ENCODE assay signal across 27 cellular contexts in the genomic region with DNA sequence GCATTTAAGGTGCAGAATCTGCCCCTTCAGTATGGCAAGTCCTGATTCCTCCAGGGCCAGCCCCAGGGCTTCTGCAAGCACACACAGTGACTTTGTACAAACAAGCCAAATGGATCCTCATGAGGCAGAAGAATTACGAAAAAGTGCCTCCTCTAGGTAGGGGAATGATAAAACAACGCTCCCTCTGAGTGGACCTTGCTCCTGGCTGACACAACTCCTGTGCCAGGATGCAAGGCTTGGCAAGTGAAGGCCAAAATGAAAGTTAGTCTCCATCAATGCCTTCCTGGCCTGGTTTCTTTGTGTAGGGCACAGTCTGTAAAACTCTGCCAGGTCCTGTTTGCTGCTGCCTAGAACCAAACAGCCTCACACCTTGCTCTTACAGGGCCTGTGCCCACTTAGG.
"Had no signal": no experiment of that assay in that cellular context is flagged by ENCODE, and none has a peak within 500 bp of the region (broad histone marks: within the 10 kb centered on the region; RNA-seq: fewer than 3 reads in every experiment).

No MANE protein-coding gene starts in this region.

- H3K27ac ChIP-seq: SJCRH30 had no signal

- H3K36me3 Mint-ChIP-seq: activated naive CD4-positive, alpha-beta T cell treated with anti-CD3 and anti-CD28 coated beads, Interleukin-2, amount 50 U/mL, for 24 hours; brain had no signal

- ATAC-seq: activated CD4-positive, CD25-positive, alpha-beta regulatory T cell treated with anti-CD3 and anti-CD28 coated beads, Interleukin-2, amount 50 U/mL, for 24 hours; activated CD8-positive, alpha-beta T cell treated with anti-CD3 and anti-CD28 coated beads, Interleukin-2, amount 10 ng/mL, durations not matched to agents 7 days and 5 days; Panc1 had no signal

- DNase-seq: activated CD4-positive, alpha-beta T cell treated with anti-CD3 and anti-CD28 coated beads for 4 hours; activated CD4-positive, alpha-beta T cell treated with anti-CD3 and anti-CD28 coated beads, Interleukin-2, amount 50 U/mL, for 4 hours; activated CD8-positive, alpha-beta memory T cell treated with anti-CD3 and anti-CD28 coated beads, Interleukin-2, amount 50 U/mL, for 48 hours; activated CD8-positive, alpha-beta T cell treated with anti-CD3 and anti-CD28 coated beads, Interleukin-2, amount 10 ng/mL, durations not matched to agents 7 days and 5 days; activated T-cell treated with anti-CD3 and anti-CD28 coated beads, Interleukin-2, amount 50 U/mL, for 1 hour; amygdala; MG63; MV-4-11; NCI-H1092 treated with DMSO at 0.1 percent for 48 hours; NCI-H1417 treated with DMSO at 0.1 percent for 48 hours; NCI-H1694; NCI-H2029; NCI-H2107; NCI-H2171 treated with DMSO at 0.1 percent for 48 hours; NCI-H345; NCI-H510A; NCI-H526 treated with DMSO at 0.1 percent for 48 hours; NCI-H82; OCI-M1; Right ventricle myocardium superior; RPMI8226; SJCRH30 had no signal

- H3K36me3 ChIP-seq: MG63, SJCRH30 had no signal

- H3K27me3 Mint-ChIP-seq: activated naive CD4-positive, alpha-beta T cell treated with anti-CD3 and anti-CD28 coated beads, Interleukin-2, amount 50 U/mL, for 24 hours had no signal

- H3K4me3 Mint-ChIP-seq: activated CD8-positive, alpha-beta T cell treated with anti-CD3 and anti-CD28 coated beads, Interleukin-2, amount 10 ng/mL, durations not matched to agents 7 days and 5 days; activated naive CD4-positive, alpha-beta T cell treated with anti-CD3 and anti-CD28 coated beads, Interleukin-2, amount 50 U/mL, for 24 hours; brain; T-helper 1 cell treated with Interleukin-12 subunit alpha and Interleukin-12 subunit beta and Interleukin-4 antibody, amounts not matched to agents 30 μg/mL and 1 μg/mL, for 36 hours had no signal

- H3K27ac Mint-ChIP-seq: activated CD8-positive, alpha-beta T cell treated with anti-CD3 and anti-CD28 coated beads, Interleukin-2, amount 10 ng/mL, durations not matched to agents 7 days and 5 days; activated naive CD4-positive, alpha-beta T cell treated with anti-CD3 and anti-CD28 coated beads, Interleukin-2, amount 50 U/mL, for 24 hours; T-helper 1 cell treated with Interleukin-12 subunit alpha and Interleukin-12 subunit beta and Interleukin-4 antibody, amounts not matched to agents 30 μg/mL and 1 μg/mL, for 36 hours had no signal

- H3K9me3 Mint-ChIP-seq: activated naive CD4-positive, alpha-beta T cell treated with anti-CD3 and anti-CD28 coated beads, Interleukin-2, amount 50 U/mL, for 24 hours; brain; T-helper 1 cell treated with Interleukin-12 subunit alpha and Interleukin-12 subunit beta and Interleukin-4 antibody, amounts not matched to agents 30 μg/mL and 1 μg/mL, for 36 hours had no signal

- H3K4me3 ChIP-seq: MG63, SJCRH30 had no signal

- H3K27me3 ChIP-seq: MG63, SJCRH30 had no signal

- H3K9me3 ChIP-seq: MG63, SJCRH30 had no signal
